ENCODE assay signal across 1 cellular context in genomic region chr3:191336833-191337232, GRCh38.
TF ChIP-seq lines count a peak whose summit lies in the region.

No MANE protein-coding gene starts in this region.

TF ChIP-seq in GM12878, 131 proteins besides CTCF, POLR2A, EP300 and RAD21 (continues in another document):
- TF ChIP-seq IKZF2 (IDR thresholded peaks at IDR 0.05) (no peak), RELB (IDR thresholded peaks at IDR 0.05; ENCODE audit: low read depth) (no peak), PRDM15 (CRISPR knock-in tag; IDR thresholded peaks at IDR 0.05) (no peak), BCL11A (IDR thresholded peaks at IDR 0.05; ENCODE audit: low read depth, low read length) (no peak), CBFB (IDR thresholded peaks at IDR 0.05; ENCODE audit: low read depth) (no peak), E2F8 (IDR thresholded peaks at IDR 0.05; ENCODE audit: low read depth, partially characterized antibody) (no peak), TCF12 (IDR thresholded peaks at IDR 0.05; ENCODE audit: low read depth, low read length) (no peak), IKZF1 (conservative IDR thresholded peaks at IDR 0.05) (no peak), BCLAF1 (IDR thresholded peaks at IDR 0.05) (no peak), SMAD1 (IDR thresholded peaks at IDR 0.05; ENCODE audit: low read depth, partially characterized antibody) (no peak), BRCA1 (IDR thresholded peaks at IDR 0.05; ENCODE audit: low read depth, low read length) (no peak), USF2 (IDR thresholded peaks at IDR 0.05; ENCODE audit: borderline replicate concordance, low read depth, low read length) (peak; percentile 16; the same call in 1 of the 2 replicates), YY1 (IDR thresholded peaks at IDR 0.05; ENCODE audit: low read depth, low read length) (no peak), BMI1 (IDR thresholded peaks at IDR 0.05; ENCODE audit: borderline replicate concordance) (no peak), MXI1 (IDR thresholded peaks at IDR 0.05; ENCODE audit: low read depth, low read length) (no peak), RBBP5 (conservative IDR thresholded peaks at IDR 0.05) (no peak), PAX5 (IDR thresholded peaks at IDR 0.05; ENCODE audit: borderline replicate concordance, low read depth, low read length) (no peak), MTA2 (IDR thresholded peaks at IDR 0.05; ENCODE audit: low read depth) (no peak), POLR2AphosphoS2 (IDR thresholded peaks at IDR 0.05; ENCODE audit: low read depth, low read length) (no peak), ZNF384 (IDR thresholded peaks at IDR 0.05; ENCODE audit: borderline replicate concordance, low read depth, low read length) (no peak), ZNF687 (IDR thresholded peaks at IDR 0.05) (no peak), NKRF (conservative IDR thresholded peaks at IDR 0.05) (no peak), NRF1 (conservative IDR thresholded peaks at IDR 0.05; ENCODE audit: low read depth, low read length) (no peak), ATF2 (IDR thresholded peaks at IDR 0.05; ENCODE audit: low read length) (no peak), LARP7 (IDR thresholded peaks at IDR 0.05) (no peak), ZNF622 (IDR thresholded peaks at IDR 0.05) (no peak), FOXM1 (IDR thresholded peaks at IDR 0.05; ENCODE audit: low read depth, low read length) (no peak), RAD51 (IDR thresholded peaks at IDR 0.05) (peak; percentile 92), RFX5 (IDR thresholded peaks at IDR 0.05; ENCODE audit: low read depth, low read length) (no peak), PAX8 (IDR thresholded peaks at IDR 0.05) (no peak), ZBTB40 (IDR thresholded peaks at IDR 0.05; ENCODE audit: borderline replicate concordance) (peak; percentile 85; the same call in 1 of the 2 replicates)
